ENCODE assay signal across 20 cellular contexts in genomic region chr9:84744726-84745125, GRCh38.
DNase-seq lines count a peak whose midpoint lies in the region; ATAC-seq and TF ChIP-seq lines count a peak whose summit lies in the region.
"Had no signal": no experiment of that assay in that cellular context is flagged by ENCODE, and none has a peak within 500 bp of the region (broad histone marks: within the 10 kb centered on the region; RNA-seq: fewer than 3 reads in every experiment).

No MANE protein-coding gene starts in this region.

- H3K9me3 ChIP-seq in esophagus muscularis mucosa (no peaks in the 10 kb centered on the region), right cardiac atrium (ENCODE audit: control insufficient read depth, low read length) (no peaks in the 10 kb centered on the region)
- H3K9me3 ChIP-seq: A549; BE2C; BLaER1 treated with 17β-estradiol and CSF1 and Interleukin-3, amounts not matched to agents 10 nM and 100 nM; HAP-1 had no signal

- TF ChIP-seq EP300 in esophagus muscularis mucosa (IDR thresholded peaks at IDR 0.05), result no peak

- H3K36me3 ChIP-seq in esophagus muscularis mucosa, result no peaks in the 10 kb centered on the region
- H3K36me3 ChIP-seq: BE2C; BLaER1 treated with 17β-estradiol and CSF1 and Interleukin-3, amounts not matched to agents 10 nM and 100 nM; HAP-1 had no signal

- no peak for TF ChIP-seq CTCF in esophagus muscularis mucosa (IDR thresholded peaks at IDR 0.05)

- H3K27me3 ChIP-seq in esophagus muscularis mucosa (no peaks in the 10 kb centered on the region), right cardiac atrium (ENCODE audit: control insufficient read depth, insufficient read depth) (no peaks in the 10 kb centered on the region)
- H3K27me3 ChIP-seq: BE2C; BLaER1 treated with 17β-estradiol and CSF1 and Interleukin-3, amounts not matched to agents 10 nM and 100 nM had no signal

- no peak overlapping the region for H3K4me3 ChIP-seq in esophagus muscularis mucosa
- H3K4me3 ChIP-seq in right cardiac atrium (ENCODE audit: low read length), result no peak overlapping the region
- H3K4me3 ChIP-seq: A549; BLaER1 treated with 17β-estradiol and CSF1 and Interleukin-3, amounts not matched to agents 10 nM and 100 nM; HAP-1 had no signal

- intact Hi-C loops in Right ventricle myocardium superior (cut with DNase I) (no loop called here), cardiac septum (cut with DNase I) (no loop called here), esophagus muscularis mucosa (cut with DNase I) (no loop called here), right cardiac atrium (cut with DNase I) (no loop called here)

- 91% methylated on average over 11 of the region's 11 CpGs for WGBS in esophagus muscularis mucosa
- 67% methylated on average over 11 of the region's 11 CpGs for WGBS in right cardiac atrium

- DNase-seq in Right ventricle myocardium superior (no peak), cardiac septum (ENCODE audit: low spot score) (no peak), esophagus muscularis mucosa (ENCODE audit: extremely low spot score) (peak; percentile 70), right cardiac atrium (peak in 1 of 3 donors; percentile 49), DMS79 treated with DMSO at 0.1 percent for 48 hours (lab: John Stamatoyannopoulos, UW) (no peak)
- no peak for DNase-seq in activated CD8-positive, alpha-beta memory T cell treated with anti-CD3 and anti-CD28 coated beads for 24 hours
- DNase-seq: 8988T; ACHN; AML-193; BE2C; CD4-positive, alpha-beta T cell; CD8-positive, alpha-beta memory T cell; DMS 273 treated with DMSO at 0.1 percent for 48 hours; DMS53; DND-41; GOT3; HFFc6 had no signal

- H3K27ac ChIP-seq in esophagus muscularis mucosa (replicated peaks in 1 of 4), result no peak overlapping the region
- peak overlapping the region; percentile 51 for H3K27ac ChIP-seq in right cardiac atrium (ENCODE audit: low read length)
- H3K27ac ChIP-seq: A549; BLaER1 treated with 17β-estradiol and CSF1 and Interleukin-3, amounts not matched to agents 10 nM and 100 nM had no signal

- peak; percentile 83 for ATAC-seq in Right ventricle myocardium superior (ENCODE audit: poor library complexity)
- peak; percentile 86 to 91 for ATAC-seq in right cardiac atrium
- ATAC-seq: A549 had no signal

- TF ChIP-seq POLR2A in esophagus muscularis mucosa (IDR thresholded peaks at IDR 0.05; ENCODE audit: low read depth), result no peak

- no peaks in the 10 kb centered on the region for H3K4me1 ChIP-seq in esophagus muscularis mucosa
- H3K4me1 ChIP-seq in right cardiac atrium (ENCODE audit: control insufficient read depth, insufficient read depth, low read length), result peaks cover 5% of the 10 kb centered on the region
- H3K4me1 ChIP-seq: A549, BE2C, HAP-1 had no signal
